Comparison of ENCODE assay signal across 21 cellular contexts in the genomic region with DNA sequence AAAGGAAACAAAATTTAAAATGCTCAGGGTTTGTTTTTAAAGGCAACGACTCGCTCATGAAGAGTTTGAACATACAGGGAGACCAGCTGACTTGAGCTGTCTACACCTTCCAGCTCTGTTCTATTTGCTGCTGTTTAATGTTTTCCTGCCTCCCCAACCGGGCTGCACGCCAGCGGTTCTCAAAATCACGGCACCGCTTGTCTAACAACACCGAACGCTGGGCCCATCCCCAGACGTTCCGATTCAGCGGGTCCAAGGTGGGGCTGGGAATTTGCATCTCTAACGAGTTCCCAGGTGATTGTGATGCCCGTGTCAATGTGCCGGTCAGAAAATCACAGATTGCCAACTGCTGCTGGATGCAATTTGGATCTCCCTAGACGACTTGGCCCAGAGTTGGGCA. TPM values are rescaled to one million over a fixed set of nuclear protein-coding genes. Genes with fewer than 3 reads are reported as not detected.
DNase-seq lines count a peak whose midpoint lies in the region; ATAC-seq and TF ChIP-seq lines count a peak whose summit lies in the region.
"Had no signal": no experiment of that assay in that cellular context is flagged by ENCODE, and none has a peak within 500 bp of the region (broad histone marks: within the 10 kb centered on the region; RNA-seq: fewer than 3 reads in every experiment).

No MANE protein-coding gene starts in this region.

- H3K36me3 ChIP-seq in rectal smooth muscle tissue (ENCODE audit: control insufficient read depth, insufficient read depth, low read length) (no peaks in the 10 kb centered on the region), uterus (no peaks in the 10 kb centered on the region), prostate gland (no peaks in the 10 kb centered on the region)

- peak; percentile 72 to 82 for ATAC-seq in left cardiac atrium
- ATAC-seq: effector memory CD8-positive, alpha-beta T cell; Panc1 had no signal

- no peak overlapping the region for H3K9ac ChIP-seq in rectal smooth muscle tissue (ENCODE audit: low read length)

- H3K27ac ChIP-seq in rectal smooth muscle tissue (ENCODE audit: low read depth, low read length) (peak overlapping the region; percentile 7), uterus (peak overlapping the region; percentile 62 to 90), prostate gland (no peak overlapping the region)
- H3K27ac ChIP-seq: 22Rv1, SK-N-MC had no signal

- H3K4me1 ChIP-seq in rectal smooth muscle tissue (ENCODE audit: control insufficient read depth, insufficient read depth, low read length) (peaks cover 21% of the 10 kb centered on the region), uterus (peaks cover 10 to 11% of the 10 kb centered on the region in 2 donors), prostate gland (replicated peaks) (no peaks in the 10 kb centered on the region)

- peak; percentile 21 for DNase-seq in DMS 273 (lab: John Stamatoyannopoulos, UW; ENCODE audit: unreplicated experiment)
- DNase-seq in DMS 273 treated with DMSO at 0.1 percent for 48 hours (lab: John Stamatoyannopoulos, UW): no peak
- peak; percentile 74 for DNase-seq in left cardiac atrium
- DNase-seq in uterus: no peak
- DNase-seq in activated CD4-positive, alpha-beta T cell treated with anti-CD3 and anti-CD28 coated beads for 1 hour: no peak
- DNase-seq in activated gamma-delta T cell (lab: John Stamatoyannopoulos, UW): no peak
- no peak for DNase-seq in prostate gland (ENCODE audit: low spot score)
- DNase-seq: activated CD4-positive, alpha-beta T cell treated with anti-CD3 and anti-CD28 coated beads for 48 hours; activated effector memory CD4-positive, alpha-beta T cell treated with Interleukin-2 at 50 U/mL for 16 hours; AML-193; effector memory CD8-positive, alpha-beta T cell; EL; islet precursor cell; NCI-H1436; NCI-H2171 treated with DMSO at 0.1 percent for 48 hours; nephron progenitor cell; trophoblast cell had no signal

- intact Hi-C loops in left cardiac atrium (cut with DNase I): loop anchor here in 1 of 2 donors (10.0 kb wide), 1 partner anchor 219 kb away; no protein-coding TSS in a partner anchor
- intact Hi-C loops in uterus (cut with DNase I; ENCODE audit: low total_unique reads): no loop called here
- intact Hi-C loops in prostate gland (cut with DNase I): loop anchor here (10.0 kb wide), 2 partner anchors 119 to 229 kb away; no protein-coding TSS in a partner anchor

- no peaks in the 10 kb centered on the region for H3K27me3 ChIP-seq in rectal smooth muscle tissue (ENCODE audit: control insufficient read depth, insufficient read depth, low read length)
- no peaks in the 10 kb centered on the region for H3K27me3 ChIP-seq in uterus
- H3K27me3 ChIP-seq in prostate gland (replicated peaks; ENCODE audit: insufficient read depth): no peaks in the 10 kb centered on the region

- H3K9me3 ChIP-seq in uterus (no peaks in the 10 kb centered on the region), prostate gland (no peaks in the 10 kb centered on the region)

- H3K4me3 ChIP-seq in rectal smooth muscle tissue (ENCODE audit: low read length) (no peak overlapping the region), uterus (no peak overlapping the region), prostate gland (no peak overlapping the region)
- H3K4me3 ChIP-seq: SK-N-MC had no signal

- 67% methylated on average over 16 of the region's 16 CpGs for WGBS in prostate gland

- TF ChIP-seq CTCF in uterus (IDR thresholded peaks at IDR 0.05): no peak
- TF ChIP-seq CTCF in prostate gland (IDR thresholded peaks at IDR 0.05): no peak

- TF ChIP-seq POLR2A in uterus (IDR thresholded peaks at IDR 0.05): no peak
- no peak for TF ChIP-seq POLR2A in prostate gland (IDR thresholded peaks at IDR 0.05)

RNA-seq across cellular contexts. Expression of gene CELF2, which starts 28.3 kb away (rescaled TPM):
- total RNA-seq in left cardiac atrium (10 to 100 TPM; 68.4 to 72.5 TPM), uterus (10 to 100 TPM; 12.8 to 59.2 (median 44.0) TPM), prostate gland (10 to 100 TPM; 19.2 to 43.2 TPM)

Comparison
In these comparisons a context has a peak if more than half of its experiments do, and no peak if none do; other contexts are left out.
1. DNase-seq: peak in DMS 273 (single experiment) and left cardiac atrium (single experiment); none in DMS 273 treated with DMSO at 0.1 percent for 48 hours (single experiment), uterus (0 of 2), activated CD4-positive, alpha-beta T cell treated with anti-CD3 and anti-CD28 coated beads for 1 hour (single experiment), activated gamma-delta T cell (single experiment) and prostate gland (single experiment).
2. H3K27ac ChIP-seq: peak in rectal smooth muscle tissue (single experiment) and uterus (2 of 2); none in prostate gland (0 of 2).